Comparison of ENCODE assay signal across 1 cellular context in the genomic region with DNA sequence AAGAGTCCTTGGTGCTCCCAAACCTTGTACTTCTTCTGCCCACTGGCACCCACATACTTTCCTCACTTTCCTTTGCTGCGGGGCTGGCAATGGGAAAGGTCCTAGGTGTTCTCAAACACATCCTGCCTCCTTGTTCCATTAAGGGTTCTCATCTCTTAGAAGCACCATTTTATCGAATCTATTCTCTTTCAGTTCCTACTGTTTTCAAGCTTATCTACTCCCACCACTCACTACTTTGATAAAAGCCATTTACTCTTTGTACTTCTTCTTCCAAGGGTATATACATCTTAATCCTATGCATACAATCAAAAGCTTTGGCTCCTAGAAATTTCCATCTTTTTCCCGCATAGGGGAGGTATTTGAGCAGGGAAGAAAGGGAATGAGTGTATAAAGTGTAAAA.
TF ChIP-seq lines count a peak whose summit lies in the region.

No MANE protein-coding gene starts in this region.

TF ChIP-seq in K562, 482 proteins besides CTCF, POLR2A, EP300 and RAD21 (continued from another document):
- TF ChIP-seq HBP1 (CRISPR knock-in tag; IDR thresholded peaks at IDR 0.05): no peak
- no peak for TF ChIP-seq ZBTB7A (IDR thresholded peaks at IDR 0.05; ENCODE audit: borderline replicate concordance, control insufficient read depth, low read depth, low read length)
- no peak for TF ChIP-seq ZNF3 (CRISPR knock-in tag; IDR thresholded peaks at IDR 0.05)
- TF ChIP-seq ASH1L (IDR thresholded peaks at IDR 0.05; ENCODE audit: borderline replicate concordance, low read depth, partially characterized antibody): no peak
